ENCODE assay signal across 1 cellular context in genomic region chr2:174492963-174493431, GRCh38.
TF ChIP-seq lines count a peak whose summit lies in the region.

No MANE protein-coding gene starts in this region.

TF ChIP-seq in HepG2, 621 proteins besides CTCF, POLR2A, EP300 and RAD21:
- TF ChIP-seq ZNF646 (CRISPR knock-in tag; IDR thresholded peaks at IDR 0.05) (no peak), GLMP (CRISPR knock-in tag; IDR thresholded peaks at IDR 0.05; ENCODE audit: borderline replicate concordance) (no peak), ZNF441 (CRISPR knock-in tag; IDR thresholded peaks at IDR 0.05; ENCODE audit: borderline replicate concordance) (no peak), JUND (CRISPR knock-in tag; IDR thresholded peaks at IDR 0.05) (no peak), PAWR (CRISPR knock-in tag; IDR thresholded peaks at IDR 0.05; ENCODE audit: borderline replicate concordance) (no peak), FIP1L1 (IDR thresholded peaks at IDR 0.05; ENCODE audit: borderline replicate concordance, insufficient read depth, low read depth, low read length) (no peak), MAFF (IDR thresholded peaks at IDR 0.05; ENCODE audit: low read depth, low read length) (no peak), ZFP91 (CRISPR knock-in tag; IDR thresholded peaks at IDR 0.05; ENCODE audit: borderline replicate concordance) (no peak), ZNF264 (CRISPR knock-in tag; IDR thresholded peaks at IDR 0.05) (no peak), ZNF761 (CRISPR knock-in tag; conservative IDR thresholded peaks at IDR 0.05) (no peak), EHMT2 (IDR thresholded peaks at IDR 0.05; ENCODE audit: borderline replicate concordance, low read depth, low read length) (no peak), SKIL (CRISPR knock-in tag; IDR thresholded peaks at IDR 0.05; ENCODE audit: borderline replicate concordance) (no peak), ELF4 (CRISPR knock-in tag; IDR thresholded peaks at IDR 0.05; ENCODE audit: borderline replicate concordance) (no peak), ZNF530 (CRISPR knock-in tag; IDR thresholded peaks at IDR 0.05; ENCODE audit: low read depth) (no peak), ZNF616 (CRISPR knock-in tag; IDR thresholded peaks at IDR 0.05; ENCODE audit: low read depth) (no peak)
